1 cellular context compared by ENCODE assay signal in genomic region chr4:51845736-51846135, GRCh38.
TF ChIP-seq lines count a peak whose summit lies in the region.

No MANE protein-coding gene starts in this region.

TF ChIP-seq in WTC11, 78 proteins besides CTCF, POLR2A, EP300 and RAD21 (continued from another document):
- TF ChIP-seq ZNF532 (CRISPR knock-in tag; IDR thresholded peaks at IDR 0.05; ENCODE audit: borderline replicate concordance) (no peak), E2F5 (CRISPR knock-in tag; IDR thresholded peaks at IDR 0.05) (no peak), ZNF281 (CRISPR knock-in tag; IDR thresholded peaks at IDR 0.05) (no peak), ARID4B (CRISPR knock-in tag; IDR thresholded peaks at IDR 0.05; ENCODE audit: borderline replicate concordance) (no peak), PRRX2 (CRISPR knock-in tag; IDR thresholded peaks at IDR 0.05) (no peak), AR (CRISPR knock-in tag; IDR thresholded peaks at IDR 0.05) (no peak), HMGA2 (CRISPR knock-in tag; IDR thresholded peaks at IDR 0.05) (no peak), ERG (CRISPR knock-in tag; IDR thresholded peaks at IDR 0.05) (no peak), NFYB (CRISPR knock-in tag; conservative IDR thresholded peaks at IDR 0.05; ENCODE audit: low read depth) (no peak), SP1 (CRISPR knock-in tag; conservative IDR thresholded peaks at IDR 0.05) (no peak), MAX (CRISPR knock-in tag; IDR thresholded peaks at IDR 0.05) (no peak)
